In genomic region chr6:156781882-156782631, GRCh38 we compare ENCODE assay signal across 8 cellular contexts. TPM values are rescaled to one million over a fixed set of nuclear protein-coding genes. Genes with fewer than 3 reads are reported as not detected.
DNase-seq lines count a peak whose midpoint lies in the region; ATAC-seq lines count a peak whose summit lies in the region.

No MANE protein-coding gene starts in this region.

- peak in 2 of 3 donors; percentile 27 to 29 for DNase-seq in CD4-positive, CD25-positive, alpha-beta regulatory T cell
- DNase-seq in LoVo (ENCODE audit: low spot score) (peak; percentile 10), caudate nucleus (lab: John Stamatoyannopoulos, UW) (no peak), ureter (ENCODE audit: low spot score) (no peak), NCI-H187 (lab: John Stamatoyannopoulos, UW) (no peak)
- no peak for DNase-seq in natural killer cell treated with Interleukin-12 subunit alpha and Interleukin-12 subunit beta and Interleukin-15 and Interleukin-18, amount 100 ng/mL, for 72 hours (ENCODE audit: low spot score)

- H3K36me3 ChIP-seq in CD4-positive, CD25-positive, alpha-beta regulatory T cell (ENCODE audit: control insufficient read depth, insufficient read depth, low read length), result peaks cover 5% of the 10 kb centered on the region

- no peaks in the 10 kb centered on the region for H3K27me3 ChIP-seq in CD4-positive, CD25-positive, alpha-beta regulatory T cell (ENCODE audit: control insufficient read depth, insufficient read depth, low read length)

- no peak for ATAC-seq in CD4-positive, CD25-positive, alpha-beta regulatory T cell (ENCODE audit: low read depth in 2 of 2)
- ATAC-seq in natural killer cell treated with Interleukin-12 subunit alpha and Interleukin-12 subunit beta and Interleukin-15 and Interleukin-18, amount 100 ng/mL, for 72 hours, result no peak
- no peak for ATAC-seq in HG02973 (IDR thresholded peaks at IDR 0.05; ENCODE audit: unreplicated experiment)
- ATAC-seq in GM18498 (IDR thresholded peaks at IDR 0.05; ENCODE audit: unreplicated experiment), result no peak

- H3K27ac ChIP-seq in CD4-positive, CD25-positive, alpha-beta regulatory T cell (ENCODE audit: insufficient read depth, low read length, poor library complexity, severe bottlenecking), result peak overlapping the region; percentile 85
- peak overlapping the region; percentile 52 for H3K27ac ChIP-seq in caudate nucleus (ENCODE audit: low read depth, low read length)

- peak overlapping the region; percentile 90 to 91 (median 90) for H3K27ac Mint-ChIP-seq in CD4-positive, CD25-positive, alpha-beta regulatory T cell
- H3K27ac Mint-ChIP-seq in natural killer cell treated with Interleukin-12 subunit alpha and Interleukin-12 subunit beta and Interleukin-15 and Interleukin-18, amount 100 ng/mL, for 72 hours, result peak overlapping the region; percentile 92 to 98

- no peaks in the 10 kb centered on the region for H3K9me3 ChIP-seq in CD4-positive, CD25-positive, alpha-beta regulatory T cell (ENCODE audit: control insufficient read depth in 2 of 2, low read length in 2 of 2)

- no peaks in the 10 kb centered on the region for H3K9me3 Mint-ChIP-seq in CD4-positive, CD25-positive, alpha-beta regulatory T cell
- no peaks in the 10 kb centered on the region for H3K9me3 Mint-ChIP-seq in natural killer cell treated with Interleukin-12 subunit alpha and Interleukin-12 subunit beta and Interleukin-15 and Interleukin-18, amount 100 ng/mL, for 72 hours

- peak overlapping the region; percentile 90 to 96 (median 94) for H3K4me3 Mint-ChIP-seq in CD4-positive, CD25-positive, alpha-beta regulatory T cell
- H3K4me3 Mint-ChIP-seq in natural killer cell treated with Interleukin-12 subunit alpha and Interleukin-12 subunit beta and Interleukin-15 and Interleukin-18, amount 100 ng/mL, for 72 hours, result peak overlapping the region; percentile 95

- no peaks in the 10 kb centered on the region for H3K27me3 Mint-ChIP-seq in CD4-positive, CD25-positive, alpha-beta regulatory T cell
- no peaks in the 10 kb centered on the region for H3K27me3 Mint-ChIP-seq in natural killer cell treated with Interleukin-12 subunit alpha and Interleukin-12 subunit beta and Interleukin-15 and Interleukin-18, amount 100 ng/mL, for 72 hours

- H3K4me1 ChIP-seq in CD4-positive, CD25-positive, alpha-beta regulatory T cell (ENCODE audit: control insufficient read depth, insufficient read depth, low read length, poor library complexity, severe bottlenecking), result peaks cover 42% of the 10 kb centered on the region

- peaks cover 38 to 63% (median 49%) of the 10 kb centered on the region in 4 donors for H3K4me1 Mint-ChIP-seq in CD4-positive, CD25-positive, alpha-beta regulatory T cell
- peaks cover 38 to 45% of the 10 kb centered on the region in 2 donors for H3K4me1 Mint-ChIP-seq in natural killer cell treated with Interleukin-12 subunit alpha and Interleukin-12 subunit beta and Interleukin-15 and Interleukin-18, amount 100 ng/mL, for 72 hours (ENCODE audit: low read depth in 2 of 2)

- H3K4me3 ChIP-seq in CD4-positive, CD25-positive, alpha-beta regulatory T cell (ENCODE audit: low read depth, low read length), result peak overlapping the region; percentile 96

- peaks cover 22% of the 10 kb centered on the region for H3K36me3 Mint-ChIP-seq in CD4-positive, CD25-positive, alpha-beta regulatory T cell
- peaks cover 15% of the 10 kb centered on the region for H3K36me3 Mint-ChIP-seq in natural killer cell treated with Interleukin-12 subunit alpha and Interleukin-12 subunit beta and Interleukin-15 and Interleukin-18, amount 100 ng/mL, for 72 hours

RNA-seq across cellular contexts. Expression of gene ARID1B, which starts 4.9 kb away (rescaled TPM):
- total RNA-seq in CD4-positive, CD25-positive, alpha-beta regulatory T cell, result 186 TPM
- polyA plus RNA-seq in CD4-positive, CD25-positive, alpha-beta regulatory T cell, result 10 to 100 TPM in 3 of 4 donors, 1 to 10 TPM in 1; 9.8 to 17.8 (median 12.2) TPM
- 100 to 1,000 TPM in 1 of 2 donors, 10 to 100 TPM in 1; 92.3 to 129 TPM for total RNA-seq in natural killer cell treated with Interleukin-12 subunit alpha and Interleukin-12 subunit beta and Interleukin-15 and Interleukin-18, amount 100 ng/mL, for 72 hours
- total RNA-seq in ureter, result 223 TPM

Comparison
In these comparisons a context has a peak if more than half of its experiments do, and no peak if none do; other contexts are left out.
1. DNase-seq: peak in CD4-positive, CD25-positive, alpha-beta regulatory T cell (2 of 3) and LoVo (single experiment); none in caudate nucleus (0 of 61), natural killer cell treated with Interleukin-12 subunit alpha and Interleukin-12 subunit beta and Interleukin-15 and Interleukin-18, amount 100 ng/mL, for 72 hours (single experiment), ureter (single experiment) and NCI-H187 (0 of 2).